ENCODE assay signal across 13 cellular contexts in the genomic region with DNA sequence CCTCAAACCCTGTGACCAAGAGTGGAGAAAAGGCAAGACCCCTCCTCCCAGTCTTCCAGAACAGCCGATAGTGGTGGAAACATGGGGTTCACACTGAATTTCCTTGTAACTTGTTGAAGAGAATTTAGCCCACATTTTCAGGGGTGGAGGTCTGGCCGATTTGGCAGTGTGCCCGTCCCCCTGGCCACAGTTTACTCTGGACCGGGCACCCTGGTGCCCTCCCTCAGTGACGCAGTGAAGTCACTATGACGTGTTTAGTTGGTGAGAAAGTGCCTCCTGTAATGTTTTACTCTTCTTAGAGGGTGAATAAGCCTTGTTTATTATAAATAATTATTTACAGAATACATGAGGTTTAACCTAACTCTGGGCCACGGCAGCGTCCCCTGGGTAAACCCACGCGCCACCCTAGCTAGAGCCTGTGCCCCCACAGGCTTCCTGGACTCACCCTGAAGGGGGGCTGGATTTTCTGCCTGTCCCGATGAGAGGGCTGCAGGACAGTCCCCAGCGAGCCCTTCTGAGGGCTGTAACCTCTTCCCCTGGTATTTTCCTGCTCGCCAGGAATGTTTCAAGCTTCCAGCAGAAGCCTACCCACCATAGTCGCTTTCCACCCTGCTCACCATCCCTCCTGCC.
DNase-seq lines count a peak whose midpoint lies in the region; ATAC-seq and TF ChIP-seq lines count a peak whose summit lies in the region.
"Had no signal": no experiment of that assay in that cellular context is flagged by ENCODE, and none has a peak within 500 bp of the region (broad histone marks: within the 10 kb centered on the region; RNA-seq: fewer than 3 reads in every experiment).

No MANE protein-coding gene starts in this region.

- H3K9me2 ChIP-seq in GM23248 (ENCODE audit: insufficient read depth), result no peaks in the 10 kb centered on the region
- H3K9me2 ChIP-seq: SK-N-SH had no signal

- intact Hi-C loops in esophagus squamous epithelium (cut with DNase I), result no loop called here

- H3K4me2 ChIP-seq in GM23248 (ENCODE audit: unreplicated experiment), result no peak overlapping the region
- H3K4me2 ChIP-seq: SK-N-SH had no signal

- H3K9me3 ChIP-seq in T-helper 17 cell (ENCODE audit: control insufficient read depth, low read length, poor library complexity, severe bottlenecking) (no peaks in the 10 kb centered on the region), esophagus squamous epithelium (no peaks in the 10 kb centered on the region), GM23248 (ENCODE audit: low read depth) (no peaks in the 10 kb centered on the region)
- H3K9me3 ChIP-seq: SK-N-SH had no signal

- ATAC-seq in T-helper 17 cell (no peak), GM21447 (IDR thresholded peaks at IDR 0.05; ENCODE audit: unreplicated experiment) (no peak)

- no peaks in the 10 kb centered on the region for H3K27me3 Mint-ChIP-seq in T-helper 1 cell treated with Interleukin-12 subunit alpha and Interleukin-12 subunit beta and Interleukin-4 antibody, amounts not matched to agents 30 μg/mL and 1 μg/mL, for 36 hours (ENCODE audit: low read depth)
- no peaks in the 10 kb centered on the region for H3K27me3 Mint-ChIP-seq in T-helper 17 cell

- H3F3A ChIP-seq in GM23248 (ENCODE audit: insufficient read depth), result peaks cover 6% of the 10 kb centered on the region; the same call in 1 of the 2 replicates

- H2AFZ ChIP-seq in GM23248, result no peak overlapping the region

- peaks cover 99% of the 10 kb centered on the region for H3K79me2 ChIP-seq in GM23248 (ENCODE audit: insufficient read depth)

- no peak for TF ChIP-seq CTCF in esophagus squamous epithelium (IDR thresholded peaks at IDR 0.05)

- WGBS in esophagus squamous epithelium, 2 donors, result 42 to 57% methylated on average over 7 to 9 of the region's 14 CpGs
- 69 to 72% methylated on average over 14 of the region's 14 CpGs for WGBS in GM23248 (ENCODE audit: low coverage in 1 of 2, low lambda C conversion rate in 2 of 2, missing lambda C conversion rate in 2 of 2), 2 experiments

- peak overlapping the region in 2 of 4 donors; percentile 2 to 67 for H3K4me3 ChIP-seq in esophagus squamous epithelium
- no peak overlapping the region for H3K4me3 ChIP-seq in GM23248

- peaks cover 4% of the 10 kb centered on the region; the same call in 1 of the 2 replicates for H4K20me1 ChIP-seq in GM23248 (ENCODE audit: insufficient read depth)

- H3K9me3 Mint-ChIP-seq in T-helper 1 cell treated with Interleukin-12 subunit alpha and Interleukin-12 subunit beta and Interleukin-4 antibody, amounts not matched to agents 30 μg/mL and 1 μg/mL, for 36 hours, result no peaks in the 10 kb centered on the region

- H3K9ac ChIP-seq in GM23248, result no peak overlapping the region
- H3K9ac ChIP-seq: SK-N-SH had no signal

- peak overlapping the region; percentile 97 for H3K27ac Mint-ChIP-seq in T-helper 1 cell treated with Interleukin-12 subunit alpha and Interleukin-12 subunit beta and Interleukin-4 antibody, amounts not matched to agents 30 μg/mL and 1 μg/mL, for 36 hours
- peak overlapping the region; percentile 99 for H3K27ac Mint-ChIP-seq in T-helper 17 cell

- H3K27ac ChIP-seq in esophagus squamous epithelium (peak overlapping the region in 3 of 4 donors; percentile 25 to 94 (median 62)), GM23248 (no peak overlapping the region)
- H3K27ac ChIP-seq: 22Rv1 had no signal

- peaks cover 69% of the 10 kb centered on the region for H3K4me1 Mint-ChIP-seq in T-helper 1 cell treated with Interleukin-12 subunit alpha and Interleukin-12 subunit beta and Interleukin-4 antibody, amounts not matched to agents 30 μg/mL and 1 μg/mL, for 36 hours (ENCODE audit: low read depth)
- H3K4me1 Mint-ChIP-seq in T-helper 17 cell, result peaks cover 61% of the 10 kb centered on the region

- H3K36me3 ChIP-seq in esophagus squamous epithelium (no peaks in the 10 kb centered on the region), GM23248 (ENCODE audit: low read depth) (no peaks in the 10 kb centered on the region)

- no peak for TF ChIP-seq POLR2A in esophagus squamous epithelium (IDR thresholded peaks at IDR 0.05)

- H3K4me3 Mint-ChIP-seq in T-helper 1 cell treated with Interleukin-12 subunit alpha and Interleukin-12 subunit beta and Interleukin-4 antibody, amounts not matched to agents 30 μg/mL and 1 μg/mL, for 36 hours, result peak overlapping the region; percentile 100
- peak overlapping the region; percentile 96 for H3K4me3 Mint-ChIP-seq in T-helper 17 cell

- peaks cover 47% of the 10 kb centered on the region for H3K36me3 Mint-ChIP-seq in T-helper 1 cell treated with Interleukin-12 subunit alpha and Interleukin-12 subunit beta and Interleukin-4 antibody, amounts not matched to agents 30 μg/mL and 1 μg/mL, for 36 hours (ENCODE audit: low read depth)
- peaks cover 12% of the 10 kb centered on the region for H3K36me3 Mint-ChIP-seq in T-helper 17 cell (ENCODE audit: low read depth)

- H3K4me1 ChIP-seq in esophagus squamous epithelium, result peaks cover 34 to 100% (median 53%) of the 10 kb centered on the region in 3 donors
- H3K4me1 ChIP-seq in GM23248 (ENCODE audit: insufficient read depth), result peaks cover 5% of the 10 kb centered on the region

- H3K27me3 ChIP-seq in esophagus squamous epithelium, result no peaks in the 10 kb centered on the region
- no peaks in the 10 kb centered on the region for H3K27me3 ChIP-seq in GM23248 (replicated peaks; ENCODE audit: insufficient read depth)

- in situ Hi-C loops in GM23248 (cut with MboI), result no loop called here

- no peak for DNase-seq in T-helper 1 cell
- DNase-seq in T-helper 17 cell, result no peak
- DNase-seq in esophagus squamous epithelium (lab: John Stamatoyannopoulos, UW), result no peak
- DNase-seq in stimulated activated CD8-positive, alpha-beta memory T cell treated with anti-CD3 and anti-CD28 coated beads, Interleukin-4, amount 100 ng/mL, for 48 hours, result peak; percentile 47
- DNase-seq in GM23248, result no peak
- DNase-seq in NCI-H510A (lab: John Stamatoyannopoulos, UW), result no peak
- DNase-seq: cortex of kidney, DMS153, NCI-H446 treated with DMSO at 0.1 percent for 48 hours, SK-N-SH had no signal
